1 cellular context compared by ENCODE assay signal in the genomic region with DNA sequence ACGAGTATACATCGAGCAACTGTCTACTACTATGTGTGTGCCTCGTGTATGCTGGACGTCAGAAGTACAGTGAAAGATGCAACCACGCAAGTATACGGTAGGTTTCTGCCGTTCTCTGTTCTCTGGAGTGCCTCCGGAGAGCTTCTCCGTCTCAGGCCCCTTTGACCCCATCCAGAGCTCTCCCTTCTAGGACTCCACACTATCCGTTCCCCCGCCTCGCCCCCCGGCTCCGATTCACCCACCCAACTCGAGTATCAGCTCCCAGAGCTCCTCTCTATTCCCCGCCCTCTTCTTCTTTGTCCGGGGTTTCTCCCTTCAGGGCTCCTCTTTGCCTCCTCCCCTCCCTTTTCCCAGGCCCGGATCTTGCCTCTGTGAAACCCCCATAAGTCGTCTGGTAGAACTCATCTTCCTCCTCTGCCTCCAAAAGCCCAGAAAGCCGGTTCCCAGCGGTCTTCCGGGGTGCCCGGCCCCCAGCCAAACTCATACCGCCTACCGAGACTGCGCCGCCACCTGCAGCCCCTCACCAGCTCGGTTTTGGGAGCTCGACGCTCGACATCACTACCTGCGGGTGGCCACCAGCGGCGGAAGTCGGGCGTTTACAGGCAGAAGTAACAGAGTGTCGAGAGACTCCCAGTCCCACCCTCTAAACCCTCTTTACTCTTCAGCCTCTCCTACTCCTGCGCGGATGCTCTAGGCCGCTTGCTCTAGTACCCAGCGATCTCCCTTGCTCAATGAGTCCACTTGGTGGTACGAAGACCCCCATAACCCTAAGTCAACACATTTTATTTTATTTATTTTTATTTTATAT.
TF ChIP-seq lines count a peak whose summit lies in the region.

A gene with protein sequence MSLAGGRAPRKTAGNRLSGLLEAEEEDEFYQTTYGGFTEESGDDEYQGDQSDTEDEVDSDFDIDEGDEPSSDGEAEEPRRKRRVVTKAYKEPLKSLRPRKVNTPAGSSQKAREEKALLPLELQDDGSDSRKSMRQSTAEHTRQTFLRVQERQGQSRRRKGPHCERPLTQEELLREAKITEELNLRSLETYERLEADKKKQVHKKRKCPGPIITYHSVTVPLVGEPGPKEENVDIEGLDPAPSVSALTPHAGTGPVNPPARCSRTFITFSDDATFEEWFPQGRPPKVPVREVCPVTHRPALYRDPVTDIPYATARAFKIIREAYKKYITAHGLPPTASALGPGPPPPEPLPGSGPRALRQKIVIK (minus strand): TSS at position 560 of the 808 bp plus-strand sequence. CDS start 76 bp downstream, at position 484.

TF ChIP-seq in K562, 482 proteins besides CTCF, POLR2A, EP300 and RAD21 (continued from another document and continues in another):
- TF ChIP-seq, protein P1, sequence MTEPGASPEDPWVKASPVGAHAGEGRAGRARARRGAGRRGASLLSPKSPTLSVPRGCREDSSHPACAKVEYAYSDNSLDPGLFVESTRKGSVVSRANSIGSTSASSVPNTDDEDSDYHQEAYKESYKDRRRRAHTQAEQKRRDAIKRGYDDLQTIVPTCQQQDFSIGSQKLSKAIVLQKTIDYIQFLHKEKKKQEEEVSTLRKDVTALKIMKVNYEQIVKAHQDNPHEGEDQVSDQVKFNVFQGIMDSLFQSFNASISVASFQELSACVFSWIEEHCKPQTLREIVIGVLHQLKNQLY (CRISPR knock-in tag; conservative IDR thresholded peaks at IDR 0.05): no peak
- TF ChIP-seq TRIM24 (IDR thresholded peaks at IDR 0.05) (no peak), TAF15 (IDR thresholded peaks at IDR 0.05; ENCODE audit: low read depth, low read length) (no peak), HNRNPK (IDR thresholded peaks at IDR 0.05; ENCODE audit: low read depth, low read length, poor library complexity, severe bottlenecking) (no peak), GTF2A2 (tag; IDR thresholded peaks at IDR 0.05) (no peak), FOXM1 (IDR thresholded peaks at IDR 0.05; ENCODE audit: low read depth) (peak; percentile 84), FOXM1 (CRISPR knock-in tag; IDR thresholded peaks at IDR 0.05; ENCODE audit: low read depth) (no peak), ZNF174 (CRISPR knock-in tag; IDR thresholded peaks at IDR 0.05) (no peak), ZNF589 (CRISPR knock-in tag; IDR thresholded peaks at IDR 0.05; ENCODE audit: low read depth) (no peak), PHF21A (IDR thresholded peaks at IDR 0.05; ENCODE audit: borderline replicate concordance, low read depth) (peak; percentile 72; the same call in 1 of the 2 replicates), NCOA6 (IDR thresholded peaks at IDR 0.05) (no peak), THRAP3 (IDR thresholded peaks at IDR 0.05; ENCODE audit: borderline replicate concordance) (no peak), MYC (IDR thresholded peaks at IDR 0.05; ENCODE audit: low read depth, low read length) (peak; percentile 82), MYC (CRISPR knock-in tag; IDR thresholded peaks at IDR 0.05; ENCODE audit: borderline replicate concordance, low read depth) (no peak), DNMT1 (IDR thresholded peaks at IDR 0.05) (0 out of 2 replicates have a peak, but pooled peaks have one; percentile 17), ZNF77 (CRISPR knock-in tag; IDR thresholded peaks at IDR 0.05) (no peak), FOXJ3 (CRISPR knock-in tag; IDR thresholded peaks at IDR 0.05) (no peak), ZKSCAN1 (IDR thresholded peaks at IDR 0.05; ENCODE audit: low read depth, low read length) (no peak), MAFK (IDR thresholded peaks at IDR 0.05; ENCODE audit: low read length) (no peak), SMARCA4 (IDR thresholded peaks at IDR 0.05) (no peak), FOXJ2 (tag; IDR thresholded peaks at IDR 0.05) (no peak), ZNF583 (CRISPR knock-in tag; IDR thresholded peaks at IDR 0.05) (no peak), CREB1 (IDR thresholded peaks at IDR 0.05) (peak; percentile 51), CREB1 (CRISPR knock-in tag; IDR thresholded peaks at IDR 0.05) (peak; percentile 64), HMGN3 (IDR thresholded peaks at IDR 0.05; ENCODE audit: borderline replicate concordance, extremely low read depth, insufficient read length, low read depth, low read length) (peak; percentile 69), ZNF253 (CRISPR knock-in tag; conservative IDR thresholded peaks at IDR 0.05) (no peak), SUPT5H (IDR thresholded peaks at IDR 0.05) (peak; percentile 91), ZNF175 (CRISPR knock-in tag; IDR thresholded peaks at IDR 0.05; ENCODE audit: low read depth) (no peak; the same call in 1 of the 2 replicates), NEUROD1 (IDR thresholded peaks at IDR 0.05; ENCODE audit: borderline replicate concordance, low read depth, low read length, partially characterized antibody) (peak; percentile 85), NCOA4 (IDR thresholded peaks at IDR 0.05; ENCODE audit: partially characterized antibody) (peak; percentile 73), KAT2B (IDR thresholded peaks at IDR 0.05; ENCODE audit: low read depth, low read length) (no peak), TEAD1 (CRISPR knock-in tag; IDR thresholded peaks at IDR 0.05) (0 out of 4 replicates have a peak, but pooled peaks of 1 of the 2 experiments have one; percentile 64), POLR2B (IDR thresholded peaks at IDR 0.05; ENCODE audit: low read depth, partially characterized antibody) (peak; percentile 83), ZNF717 (CRISPR knock-in tag; IDR thresholded peaks at IDR 0.05) (no peak), HNRNPUL1 (IDR thresholded peaks at IDR 0.05; ENCODE audit: low read length) (no peak), TAL1 (IDR thresholded peaks at IDR 0.05) (0 out of 2 replicates have a peak, but pooled peaks have one; percentile 9), TCF7L2 (IDR thresholded peaks at IDR 0.05; ENCODE audit: low read depth, low read length) (0 out of 2 replicates have a peak, but pooled peaks have one; percentile 33), EP400 (IDR thresholded peaks at IDR 0.05) (peak; percentile 92), ZZZ3 (IDR thresholded peaks at IDR 0.05) (0 out of 2 replicates have a peak, but pooled peaks have one; percentile 38), GATAD2B (IDR thresholded peaks at IDR 0.05; ENCODE audit: borderline replicate concordance) (peak; percentile 71; the same call in 1 of the 2 replicates), MAFG (tag; conservative IDR thresholded peaks at IDR 0.05) (no peak), PHB (CRISPR knock-in tag; IDR thresholded peaks at IDR 0.05) (no peak), HNRNPL (IDR thresholded peaks at IDR 0.05; ENCODE audit: low read depth, low read length) (no peak), ZNF146 (CRISPR knock-in tag; IDR thresholded peaks at IDR 0.05; ENCODE audit: unreplicated experiment) (no peak), HNRNPH1 (optimal IDR thresholded peaks at IDR 0.05; ENCODE audit: low read depth, low read length) (no peak), MTA3 (IDR thresholded peaks at IDR 0.05; ENCODE audit: borderline replicate concordance) (peak; percentile 73; the same call in 1 of the 2 replicates), DACH1 (IDR thresholded peaks at IDR 0.05; ENCODE audit: partially characterized antibody) (no peak), NFIX (CRISPR knock-in tag; IDR thresholded peaks at IDR 0.05; ENCODE audit: low read depth) (no peak), ESRRA (IDR thresholded peaks at IDR 0.05; ENCODE audit: borderline replicate concordance, low read depth) (peak; percentile 73), ZNF79 (CRISPR knock-in tag; IDR thresholded peaks at IDR 0.05; ENCODE audit: low read depth) (no peak), CHCHD3 (CRISPR knock-in tag; IDR thresholded peaks at IDR 0.05) (no peak)
- TF ChIP-seq, protein P2, sequence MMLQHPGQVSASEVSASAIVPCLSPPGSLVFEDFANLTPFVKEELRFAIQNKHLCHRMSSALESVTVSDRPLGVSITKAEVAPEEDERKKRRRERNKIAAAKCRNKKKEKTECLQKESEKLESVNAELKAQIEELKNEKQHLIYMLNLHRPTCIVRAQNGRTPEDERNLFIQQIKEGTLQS (IDR thresholded peaks at IDR 0.05): no peak
- TF ChIP-seq, protein P2 (CRISPR knock-in tag; conservative IDR thresholded peaks at IDR 0.05): no peak; the same call in 1 of the 2 replicates
- TF ChIP-seq, protein P3, sequence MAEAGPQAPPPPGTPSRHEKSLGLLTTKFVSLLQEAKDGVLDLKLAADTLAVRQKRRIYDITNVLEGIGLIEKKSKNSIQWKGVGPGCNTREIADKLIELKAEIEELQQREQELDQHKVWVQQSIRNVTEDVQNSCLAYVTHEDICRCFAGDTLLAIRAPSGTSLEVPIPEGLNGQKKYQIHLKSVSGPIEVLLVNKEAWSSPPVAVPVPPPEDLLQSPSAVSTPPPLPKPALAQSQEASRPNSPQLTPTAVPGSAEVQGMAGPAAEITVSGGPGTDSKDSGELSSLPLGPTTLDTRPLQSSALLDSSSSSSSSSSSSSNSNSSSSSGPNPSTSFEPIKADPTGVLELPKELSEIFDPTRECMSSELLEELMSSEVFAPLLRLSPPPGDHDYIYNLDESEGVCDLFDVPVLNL (CRISPR knock-in tag; IDR thresholded peaks at IDR 0.05; ENCODE audit: low read depth): no peak; the same call in 1 of the 2 replicates
- TF ChIP-seq, protein P4, sequence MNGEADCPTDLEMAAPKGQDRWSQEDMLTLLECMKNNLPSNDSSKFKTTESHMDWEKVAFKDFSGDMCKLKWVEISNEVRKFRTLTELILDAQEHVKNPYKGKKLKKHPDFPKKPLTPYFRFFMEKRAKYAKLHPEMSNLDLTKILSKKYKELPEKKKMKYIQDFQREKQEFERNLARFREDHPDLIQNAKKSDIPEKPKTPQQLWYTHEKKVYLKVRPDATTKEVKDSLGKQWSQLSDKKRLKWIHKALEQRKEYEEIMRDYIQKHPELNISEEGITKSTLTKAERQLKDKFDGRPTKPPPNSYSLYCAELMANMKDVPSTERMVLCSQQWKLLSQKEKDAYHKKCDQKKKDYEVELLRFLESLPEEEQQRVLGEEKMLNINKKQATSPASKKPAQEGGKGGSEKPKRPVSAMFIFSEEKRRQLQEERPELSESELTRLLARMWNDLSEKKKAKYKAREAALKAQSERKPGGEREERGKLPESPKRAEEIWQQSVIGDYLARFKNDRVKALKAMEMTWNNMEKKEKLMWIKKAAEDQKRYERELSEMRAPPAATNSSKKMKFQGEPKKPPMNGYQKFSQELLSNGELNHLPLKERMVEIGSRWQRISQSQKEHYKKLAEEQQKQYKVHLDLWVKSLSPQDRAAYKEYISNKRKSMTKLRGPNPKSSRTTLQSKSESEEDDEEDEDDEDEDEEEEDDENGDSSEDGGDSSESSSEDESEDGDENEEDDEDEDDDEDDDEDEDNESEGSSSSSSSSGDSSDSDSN (IDR thresholded peaks at IDR 0.05; ENCODE audit: borderline replicate concordance in 1 of 2, low read depth in 2 of 2, low read length in 2 of 2): peak; percentile 54 to 73; a peak in 2 of 4 replicates
- TF ChIP-seq, protein P5, sequence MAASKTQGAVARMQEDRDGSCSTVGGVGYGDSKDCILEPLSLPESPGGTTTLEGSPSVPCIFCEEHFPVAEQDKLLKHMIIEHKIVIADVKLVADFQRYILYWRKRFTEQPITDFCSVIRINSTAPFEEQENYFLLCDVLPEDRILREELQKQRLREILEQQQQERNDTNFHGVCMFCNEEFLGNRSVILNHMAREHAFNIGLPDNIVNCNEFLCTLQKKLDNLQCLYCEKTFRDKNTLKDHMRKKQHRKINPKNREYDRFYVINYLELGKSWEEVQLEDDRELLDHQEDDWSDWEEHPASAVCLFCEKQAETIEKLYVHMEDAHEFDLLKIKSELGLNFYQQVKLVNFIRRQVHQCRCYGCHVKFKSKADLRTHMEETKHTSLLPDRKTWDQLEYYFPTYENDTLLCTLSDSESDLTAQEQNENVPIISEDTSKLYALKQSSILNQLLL (CRISPR knock-in tag; IDR thresholded peaks at IDR 0.05; ENCODE audit: borderline replicate concordance): no peak
- TF ChIP-seq, protein P6, sequence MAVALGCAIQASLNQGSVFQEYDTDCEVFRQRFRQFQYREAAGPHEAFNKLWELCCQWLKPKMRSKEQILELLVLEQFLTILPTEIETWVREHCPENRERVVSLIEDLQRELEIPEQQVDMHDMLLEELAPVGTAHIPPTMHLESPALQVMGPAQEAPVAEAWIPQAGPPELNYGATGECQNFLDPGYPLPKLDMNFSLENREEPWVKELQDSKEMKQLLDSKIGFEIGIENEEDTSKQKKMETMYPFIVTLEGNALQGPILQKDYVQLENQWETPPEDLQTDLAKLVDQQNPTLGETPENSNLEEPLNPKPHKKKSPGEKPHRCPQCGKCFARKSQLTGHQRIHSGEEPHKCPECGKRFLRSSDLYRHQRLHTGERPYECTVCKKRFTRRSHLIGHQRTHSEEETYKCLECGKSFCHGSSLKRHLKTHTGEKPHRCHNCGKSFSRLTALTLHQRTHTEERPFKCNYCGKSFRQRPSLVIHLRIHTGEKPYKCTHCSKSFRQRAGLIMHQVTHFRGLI (CRISPR knock-in tag; IDR thresholded peaks at IDR 0.05): no peak
- TF ChIP-seq, protein P7, sequence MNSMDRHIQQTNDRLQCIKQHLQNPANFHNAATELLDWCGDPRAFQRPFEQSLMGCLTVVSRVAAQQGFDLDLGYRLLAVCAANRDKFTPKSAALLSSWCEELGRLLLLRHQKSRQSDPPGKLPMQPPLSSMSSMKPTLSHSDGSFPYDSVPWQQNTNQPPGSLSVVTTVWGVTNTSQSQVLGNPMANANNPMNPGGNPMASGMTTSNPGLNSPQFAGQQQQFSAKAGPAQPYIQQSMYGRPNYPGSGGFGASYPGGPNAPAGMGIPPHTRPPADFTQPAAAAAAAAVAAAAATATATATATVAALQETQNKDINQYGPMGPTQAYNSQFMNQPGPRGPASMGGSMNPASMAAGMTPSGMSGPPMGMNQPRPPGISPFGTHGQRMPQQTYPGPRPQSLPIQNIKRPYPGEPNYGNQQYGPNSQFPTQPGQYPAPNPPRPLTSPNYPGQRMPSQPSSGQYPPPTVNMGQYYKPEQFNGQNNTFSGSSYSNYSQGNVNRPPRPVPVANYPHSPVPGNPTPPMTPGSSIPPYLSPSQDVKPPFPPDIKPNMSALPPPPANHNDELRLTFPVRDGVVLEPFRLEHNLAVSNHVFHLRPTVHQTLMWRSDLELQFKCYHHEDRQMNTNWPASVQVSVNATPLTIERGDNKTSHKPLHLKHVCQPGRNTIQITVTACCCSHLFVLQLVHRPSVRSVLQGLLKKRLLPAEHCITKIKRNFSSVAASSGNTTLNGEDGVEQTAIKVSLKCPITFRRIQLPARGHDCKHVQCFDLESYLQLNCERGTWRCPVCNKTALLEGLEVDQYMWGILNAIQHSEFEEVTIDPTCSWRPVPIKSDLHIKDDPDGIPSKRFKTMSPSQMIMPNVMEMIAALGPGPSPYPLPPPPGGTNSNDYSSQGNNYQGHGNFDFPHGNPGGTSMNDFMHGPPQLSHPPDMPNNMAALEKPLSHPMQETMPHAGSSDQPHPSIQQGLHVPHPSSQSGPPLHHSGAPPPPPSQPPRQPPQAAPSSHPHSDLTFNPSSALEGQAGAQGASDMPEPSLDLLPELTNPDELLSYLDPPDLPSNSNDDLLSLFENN (IDR thresholded peaks at IDR 0.05; ENCODE audit: low read depth in 2 of 2, low read length in 2 of 2): peak; percentile 44 to 98; a peak in 3 of 4 replicates
